Comparison of ENCODE assay signal across 25 cellular contexts in genomic region chr2:114373591-114373990, GRCh38.
"Had no signal": no experiment of that assay in that cellular context is flagged by ENCODE, and none has a peak within 500 bp of the region (broad histone marks: within the 10 kb centered on the region; RNA-seq: fewer than 3 reads in every experiment).

No MANE protein-coding gene starts in this region.

- DNase-seq: stimulated activated CD4-positive, alpha-beta T cell treated with anti-CD3 and anti-CD28 coated beads, Interleukin-2, amount 100 ng/mL, for 48 hours; stimulated activated CD4-positive, alpha-beta T cell treated with anti-CD3 and anti-CD28 coated beads, Interleukin-4, amount 100 ng/mL, for 1 hour; stimulated activated CD4-positive, alpha-beta T cell treated with anti-CD3 and anti-CD28 coated beads, Interleukin-4, amount 100 ng/mL, for 24 hours; stimulated activated CD4-positive, alpha-beta T cell treated with anti-CD3 and anti-CD28 coated beads, Interleukin-4, amount 100 ng/mL, for 4 hours; stimulated activated CD8-positive, alpha-beta memory T cell treated with anti-CD3 and anti-CD28 coated beads, Interleukin-4, amount 100 ng/mL, for 48 hours; stimulated activated naive B cell treated with anti-CD40 and anti-IgM and Interleukin-4, amounts not matched to agents 10 μg/mL and 1 μg/mL and 100 μg/mL, for 72 hours; stimulated activated naive CD4-positive, alpha-beta T cell; stimulated activated naive CD4-positive, alpha-beta T cell treated with Interleukin-2 at 50 U/mL for 16 hours; stimulated activated naive CD8-positive, alpha-beta T cell treated with anti-CD3 and anti-CD28 coated beads, Interleukin-15, amount 100 ng/mL, for 72 hours; stimulated activated naive CD8-positive, alpha-beta T cell treated with anti-CD3 and anti-CD28 coated beads, Interleukin-15, Interleukin-2, amounts not matched to agents 100 U/mL and 50 U/mL, for 24 hours; stomach; substantia nigra; testis; thyroid gland; tibial artery; transverse colon; trophoblast cell; upper lobe of left lung; upper lobe of right lung; uterus had no signal

- H3K36me3 Mint-ChIP-seq: stimulated activated effector memory CD8-positive, alpha-beta T cell treated with anti-CD3 and anti-CD28 coated beads, Interleukin-12 subunit alpha, Interleukin-12 subunit beta, amount 100 ng/mL, for 72 hours; type B pancreatic cell had no signal

- H3K9me3 ChIP-seq: testis, thyroid gland, uterus, vagina had no signal

- H3K4me3 Mint-ChIP-seq: stimulated activated effector memory CD8-positive, alpha-beta T cell treated with anti-CD3 and anti-CD28 coated beads, Interleukin-12 subunit alpha, Interleukin-12 subunit beta, amount 100 ng/mL, for 72 hours; stimulated activated memory B cell treated with anti-CD40 and anti-IgM and Interleukin-4, amounts not matched to agents 10 μg/mL and 1 μg/mL and 100 μg/mL, for 72 hours; stimulated activated naive B cell treated with anti-CD40 and anti-IgM and Interleukin-4, amounts not matched to agents 10 μg/mL and 1 μg/mL and 100 μg/mL, for 72 hours; stimulated activated naive CD8-positive, alpha-beta T cell treated with anti-CD3 and anti-CD28 coated beads, Interleukin-15, amount 100 ng/mL, for 72 hours; stimulated activated naive CD8-positive, alpha-beta T cell treated with anti-CD3 and anti-CD28 coated beads, Interleukin-15, Interleukin-2, amounts not matched to agents 100 ng/mL and 50 ng/mL, for 24 hours; type B pancreatic cell had no signal

- ATAC-seq: stimulated activated effector memory CD8-positive, alpha-beta T cell treated with anti-CD3 and anti-CD28 coated beads, Interleukin-12 subunit alpha, Interleukin-12 subunit beta, amount 100 ng/mL, for 72 hours; stimulated activated memory B cell treated with anti-CD40 and anti-IgM and Interleukin-4, amounts not matched to agents 10 μg/mL and 1 μg/mL and 100 μg/mL, for 72 hours; stimulated activated naive B cell treated with anti-CD40 and anti-IgM and Interleukin-4, amounts not matched to agents 10 μg/mL and 1 μg/mL and 100 μg/mL, for 72 hours; stimulated activated naive CD8-positive, alpha-beta T cell treated with anti-CD3 and anti-CD28 coated beads, Interleukin-15, amount 100 ng/mL, for 72 hours; stimulated activated naive CD8-positive, alpha-beta T cell treated with anti-CD3 and anti-CD28 coated beads, Interleukin-15, Interleukin-2, amounts not matched to agents 100 U/mL and 50 U/mL, for 24 hours; upper lobe of right lung had no signal

- H3K4me1 Mint-ChIP-seq: stimulated activated effector memory CD8-positive, alpha-beta T cell treated with anti-CD3 and anti-CD28 coated beads, Interleukin-12 subunit alpha, Interleukin-12 subunit beta, amount 100 ng/mL, for 72 hours; stimulated activated memory B cell treated with anti-CD40 and anti-IgM and Interleukin-4, amounts not matched to agents 10 μg/mL and 1 μg/mL and 100 μg/mL, for 72 hours; stimulated activated naive B cell treated with anti-CD40 and anti-IgM and Interleukin-4, amounts not matched to agents 10 μg/mL and 1 μg/mL and 100 μg/mL, for 72 hours; stimulated activated naive CD8-positive, alpha-beta T cell treated with anti-CD3 and anti-CD28 coated beads, Interleukin-15, amount 100 ng/mL, for 72 hours had no signal

- H3K27me3 Mint-ChIP-seq: stimulated activated memory B cell treated with anti-CD40 and anti-IgM and Interleukin-4, amounts not matched to agents 10 μg/mL and 1 μg/mL and 100 μg/mL, for 72 hours; stimulated activated naive B cell treated with anti-CD40 and anti-IgM and Interleukin-4, amounts not matched to agents 10 μg/mL and 1 μg/mL and 100 μg/mL, for 72 hours; stimulated activated naive CD8-positive, alpha-beta T cell treated with anti-CD3 and anti-CD28 coated beads, Interleukin-15, amount 100 ng/mL, for 72 hours; stimulated activated naive CD8-positive, alpha-beta T cell treated with anti-CD3 and anti-CD28 coated beads, Interleukin-15, Interleukin-2, amounts not matched to agents 100 ng/mL and 50 ng/mL, for 24 hours; type B pancreatic cell had no signal

- H3K27ac Mint-ChIP-seq: stimulated activated effector memory CD8-positive, alpha-beta T cell treated with anti-CD3 and anti-CD28 coated beads, Interleukin-12 subunit alpha, Interleukin-12 subunit beta, amount 100 ng/mL, for 72 hours; stimulated activated memory B cell treated with anti-CD40 and anti-IgM and Interleukin-4, amounts not matched to agents 10 μg/mL and 1 μg/mL and 100 μg/mL, for 72 hours; stimulated activated naive B cell treated with anti-CD40 and anti-IgM and Interleukin-4, amounts not matched to agents 10 μg/mL and 1 μg/mL and 100 μg/mL, for 72 hours; stimulated activated naive CD8-positive, alpha-beta T cell treated with anti-CD3 and anti-CD28 coated beads, Interleukin-15, amount 100 ng/mL, for 72 hours; stimulated activated naive CD8-positive, alpha-beta T cell treated with anti-CD3 and anti-CD28 coated beads, Interleukin-15, Interleukin-2, amounts not matched to agents 100 ng/mL and 50 ng/mL, for 24 hours; type B pancreatic cell had no signal
